Comparison of ENCODE assay signal across 10 cellular contexts in genomic region chr6:93369586-93370134, GRCh38. TPM values are rescaled to one million over a fixed set of nuclear protein-coding genes. Genes with fewer than 3 reads are reported as not detected.
"Had no signal": no experiment of that assay in that cellular context is flagged by ENCODE, and none has a peak within 500 bp of the region (broad histone marks: within the 10 kb centered on the region; RNA-seq: fewer than 3 reads in every experiment).

No MANE protein-coding gene starts in this region.

- ATAC-seq: HCT116, HepG2 had no signal

- H3K9me3 ChIP-seq: HAP-1 had no signal

- H3K27me3 Mint-ChIP-seq: IgD-negative memory B cell had no signal

- H3K4me3 Mint-ChIP-seq: IgD-negative memory B cell had no signal

- H3K4me1 Mint-ChIP-seq: IgD-negative memory B cell had no signal

- DNase-seq: GM23248, GOT3, H7, KBM-7 had no signal

- H3K27ac Mint-ChIP-seq: IgD-negative memory B cell had no signal

- H3K9me3 Mint-ChIP-seq: IgD-negative memory B cell had no signal

- H3K27ac ChIP-seq: GM23248, HL-60 had no signal

- H3K36me3 Mint-ChIP-seq: IgD-negative memory B cell had no signal

- H3K36me3 ChIP-seq: HAP-1 had no signal

- H3K4me3 ChIP-seq: GM23248, HAP-1 had no signal

RNA-seq across cellular contexts. Expression of gene EPHA7, which starts 49.7 kb away (rescaled TPM):
- total RNA-seq: GM23248, HepG2, HT1080 had no signal
- polyA plus RNA-seq: GM23248, HepG2, IgD-negative memory B cell had no signal
